Comparison of ENCODE assay signal across 2 cellular contexts in genomic region chr4:90061881-90062280, GRCh38.
TF ChIP-seq lines count a peak whose summit lies in the region.

No MANE protein-coding gene starts in this region.

TF ChIP-seq in H1, 55 proteins besides CTCF, POLR2A, EP300 and RAD21 (continued from another document):
- no peak for TF ChIP-seq POLR2AphosphoS5 (IDR thresholded peaks at IDR 0.05; ENCODE audit: low read depth, low read length)
- no peak for TF ChIP-seq GABPA (IDR thresholded peaks at IDR 0.05; ENCODE audit: borderline replicate concordance, insufficient read depth, low read length)

TF ChIP-seq in SK-N-SH, 30 proteins besides CTCF, POLR2A, EP300 and RAD21 (continued from another document):
- TF ChIP-seq IRF3 (IDR thresholded peaks at IDR 0.05; ENCODE audit: low read depth, low read length) = no peak
- no peak for TF ChIP-seq FOXJ3 (CRISPR knock-in tag; IDR thresholded peaks at IDR 0.05)
- no peak for TF ChIP-seq GATA2 (CRISPR knock-in tag; IDR thresholded peaks at IDR 0.05)
- no peak for TF ChIP-seq RFX5 (IDR thresholded peaks at IDR 0.05; ENCODE audit: low read length)
- TF ChIP-seq RXRA (IDR thresholded peaks at IDR 0.05; ENCODE audit: borderline replicate concordance, low read depth) = no peak
- TF ChIP-seq TEAD4 (IDR thresholded peaks at IDR 0.05; ENCODE audit: borderline replicate concordance, insufficient read depth) = no peak
- TF ChIP-seq EZH2phosphoT487 (IDR thresholded peaks at IDR 0.05; ENCODE audit: borderline replicate concordance, low read depth) = no peak
- TF ChIP-seq MEF2A (IDR thresholded peaks at IDR 0.05; ENCODE audit: borderline replicate concordance, low read depth) = no peak
- TF ChIP-seq FOSL2 (IDR thresholded peaks at IDR 0.05; ENCODE audit: borderline replicate concordance, low read depth) = no peak
- no peak for TF ChIP-seq TCF12 (IDR thresholded peaks at IDR 0.05)
- TF ChIP-seq ZBTB33 (IDR thresholded peaks at IDR 0.05; ENCODE audit: borderline replicate concordance, low read depth) = no peak
- no peak for TF ChIP-seq PBX3 (IDR thresholded peaks at IDR 0.05)
